Comparison of ENCODE assay signal across 22 cellular contexts in the genomic region with DNA sequence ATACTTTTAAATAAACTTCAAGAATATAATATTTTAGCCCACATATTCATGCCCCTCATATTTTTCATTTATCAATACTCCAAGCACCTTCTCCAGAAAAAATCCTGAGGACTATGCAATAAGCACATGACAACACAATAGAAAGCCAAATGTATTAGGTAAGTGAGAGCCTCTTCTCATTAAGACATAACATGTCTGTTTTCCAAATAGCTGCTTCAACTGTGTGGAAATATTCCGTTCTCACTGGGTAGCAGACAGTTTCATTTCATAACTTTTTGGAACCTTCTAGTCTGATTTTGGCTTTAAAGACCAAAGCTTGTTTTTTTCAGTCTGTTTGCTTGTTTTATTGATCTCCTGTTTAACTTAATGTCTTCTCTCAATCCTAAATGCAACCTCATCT.
DNase-seq lines count a peak whose midpoint lies in the region; ATAC-seq and TF ChIP-seq lines count a peak whose summit lies in the region.
"Had no signal": no experiment of that assay in that cellular context is flagged by ENCODE, and none has a peak within 500 bp of the region (broad histone marks: within the 10 kb centered on the region; RNA-seq: fewer than 3 reads in every experiment).

No MANE protein-coding gene starts in this region.

- peak; percentile 46 for ATAC-seq in Right ventricle myocardium superior (ENCODE audit: poor library complexity)
- ATAC-seq in gastrocnemius medialis = peak; percentile 69 to 78
- no peak for ATAC-seq in natural killer cell
- ATAC-seq: CD8-positive, alpha-beta T cell; HCT116 had no signal

- H3K27ac Mint-ChIP-seq in natural killer cell = no peak overlapping the region
- H3K27ac Mint-ChIP-seq: B cell; CD8-positive, alpha-beta T cell; HFFc6 had no signal

- no peaks in the 10 kb centered on the region for H3K4me1 ChIP-seq in left ventricle myocardium inferior
- no peaks in the 10 kb centered on the region for H3K4me1 ChIP-seq in gastrocnemius medialis
- no peaks in the 10 kb centered on the region for H3K4me1 ChIP-seq in effector memory CD4-positive, alpha-beta T cell (ENCODE audit: control insufficient read depth, insufficient read depth, low read length, poor library complexity, severe bottlenecking)

- H3K9me3 ChIP-seq in left ventricle myocardium inferior (replicated peaks) (no peaks in the 10 kb centered on the region), WERI-Rb-1 (ENCODE audit: severe bottlenecking) (no peaks in the 10 kb centered on the region), gastrocnemius medialis (no peaks in the 10 kb centered on the region)
- no peaks in the 10 kb centered on the region for H3K9me3 ChIP-seq in effector memory CD4-positive, alpha-beta T cell (ENCODE audit: control insufficient read depth, low read length)
- H3K9me3 ChIP-seq: BLaER1 treated with 17β-estradiol and CSF1 and Interleukin-3, amounts not matched to agents 10 nM and 100 nM had no signal

- DNase-seq in Right ventricle myocardium superior (no peak), left ventricle myocardium inferior (no peak), WERI-Rb-1 (no peak), fibroblast of villous mesenchyme (ENCODE audit: low read depth) (peak; percentile 10), gastrocnemius medialis (no peak), natural killer cell (no peak), NCI-H2029 (lab: John Stamatoyannopoulos, UW) (no peak)
- no peak for DNase-seq in effector memory CD4-positive, alpha-beta T cell
- DNase-seq: 8988T; Calu3; CD8-positive, alpha-beta T cell; DMS 273 treated with DMSO at 0.1 percent for 48 hours; DMS53; DND-41; EL; GOT3; H7; HFFc6; IMR-90 had no signal

- no peaks in the 10 kb centered on the region for H3K36me3 Mint-ChIP-seq in natural killer cell
- H3K36me3 Mint-ChIP-seq: CD8-positive, alpha-beta T cell had no signal

- H3K4me3 ChIP-seq in left ventricle myocardium inferior (no peak overlapping the region), WERI-Rb-1 (ENCODE audit: low read depth, low read length) (no peak overlapping the region), fibroblast of villous mesenchyme (ENCODE audit: low read depth, low read length) (no peak overlapping the region), gastrocnemius medialis (no peak overlapping the region)
- no peak overlapping the region for H3K4me3 ChIP-seq in effector memory CD4-positive, alpha-beta T cell (ENCODE audit: insufficient read depth, low read depth, low read length, poor library complexity, severe bottlenecking)
- H3K4me3 ChIP-seq: BLaER1 treated with 17β-estradiol and CSF1 and Interleukin-3, amounts not matched to agents 10 nM and 100 nM had no signal

- no peaks in the 10 kb centered on the region for H3K9me3 Mint-ChIP-seq in natural killer cell
- H3K9me3 Mint-ChIP-seq: CD8-positive, alpha-beta T cell; HFFc6 had no signal

- peaks cover 0 to 3% of the 10 kb centered on the region in 2 donors for H3K27me3 Mint-ChIP-seq in natural killer cell (ENCODE audit: low read depth in 2 of 2)
- H3K27me3 Mint-ChIP-seq: B cell had no signal

- no peak for TF ChIP-seq POLR2A in gastrocnemius medialis (IDR thresholded peaks at IDR 0.05)

- in situ Hi-C loops in gastrocnemius medialis (cut with MboI; ENCODE audit: low sequenced_read_pairs in 4 of 4) = no loop called here

- H3K36me3 ChIP-seq in left ventricle myocardium inferior (no peaks in the 10 kb centered on the region), WERI-Rb-1 (no peaks in the 10 kb centered on the region), gastrocnemius medialis (no peaks in the 10 kb centered on the region)
- no peaks in the 10 kb centered on the region for H3K36me3 ChIP-seq in effector memory CD4-positive, alpha-beta T cell (ENCODE audit: control insufficient read depth, insufficient read depth, low read length)

- peaks cover 0 to 6% of the 10 kb centered on the region in 2 donors for H3K4me1 Mint-ChIP-seq in natural killer cell
- H3K4me1 Mint-ChIP-seq: B cell had no signal

- H3K4me3 Mint-ChIP-seq in natural killer cell = no peak overlapping the region
- H3K4me3 Mint-ChIP-seq: B cell; CD8-positive, alpha-beta T cell; HFFc6 had no signal

- intact Hi-C loops in Right ventricle myocardium superior (cut with DNase I) (no loop called here), left ventricle myocardium inferior (cut with micrococcal nuclease) (no loop called here), gastrocnemius medialis (cut with DNase I; ENCODE audit: low total_unique reads) (no loop called here), natural killer cell (cut with micrococcal nuclease) (no loop called here)

- TF ChIP-seq CTCF in left ventricle myocardium inferior (IDR thresholded peaks at IDR 0.05; ENCODE audit: borderline replicate concordance) = no peak
- no peak for TF ChIP-seq CTCF in WERI-Rb-1 (IDR thresholded peaks at IDR 0.05; ENCODE audit: low read depth, low read length)
- no peak for TF ChIP-seq CTCF in fibroblast of villous mesenchyme (IDR thresholded peaks at IDR 0.05; ENCODE audit: insufficient read depth, low read depth, low read length)
- no peak for TF ChIP-seq CTCF in gastrocnemius medialis (IDR thresholded peaks at IDR 0.05 in 4 of 5, conservative IDR thresholded peaks at IDR 0.05 in 1 of 5)
- TF ChIP-seq CTCF in natural killer cell (IDR thresholded peaks at IDR 0.05) = no peak

- no peak overlapping the region for H3K27ac ChIP-seq in left ventricle myocardium inferior (replicated peaks)
- H3K27ac ChIP-seq in WERI-Rb-1 = 0 out of 2 replicates have a peak overlapping the region, but pooled peaks have one; percentile 9
- peak overlapping the region in 3 of 4 donors; percentile 29 to 57 (median 41) for H3K27ac ChIP-seq in gastrocnemius medialis
- H3K27ac ChIP-seq in effector memory CD4-positive, alpha-beta T cell (ENCODE audit: insufficient read depth, low read length, poor library complexity, severe bottlenecking) = no peak overlapping the region
- H3K27ac ChIP-seq: BLaER1 treated with 17β-estradiol and CSF1 and Interleukin-3, amounts not matched to agents 10 nM and 100 nM had no signal

- no peaks in the 10 kb centered on the region for H3K27me3 ChIP-seq in left ventricle myocardium inferior (ENCODE audit: low read depth)
- H3K27me3 ChIP-seq in WERI-Rb-1 (ENCODE audit: insufficient read depth, low read depth, severe bottlenecking) = no peaks in the 10 kb centered on the region
- no peaks in the 10 kb centered on the region for H3K27me3 ChIP-seq in gastrocnemius medialis
- H3K27me3 ChIP-seq in effector memory CD4-positive, alpha-beta T cell (replicated peaks; ENCODE audit: control insufficient read depth, insufficient read depth, low read length, poor library complexity, severe bottlenecking) = no peaks in the 10 kb centered on the region
- H3K27me3 ChIP-seq: BLaER1 treated with 17β-estradiol and CSF1 and Interleukin-3, amounts not matched to agents 10 nM and 100 nM had no signal

Comparison
In these comparisons a context has a peak if more than half of its experiments do, and no peak if none do; other contexts are left out.
1. ATAC-seq: peak in Right ventricle myocardium superior (single experiment) and gastrocnemius medialis (2 of 2); none in natural killer cell (0 of 3).
2. H3K27ac ChIP-seq: peak in WERI-Rb-1 (single experiment) and gastrocnemius medialis (3 of 4); none in left ventricle myocardium inferior (single experiment) and effector memory CD4-positive, alpha-beta T cell (single experiment).